11 cellular contexts compared by ENCODE assay signal in genomic region chr17:20999044-20999573, GRCh38. TPM values are rescaled to one million over a fixed set of nuclear protein-coding genes. Genes with fewer than 3 reads are reported as not detected.
DNase-seq lines count a peak whose midpoint lies in the region; ATAC-seq and TF ChIP-seq lines count a peak whose summit lies in the region.
"Had no signal": no experiment of that assay in that cellular context is flagged by ENCODE, and none has a peak within 500 bp of the region (broad histone marks: within the 10 kb centered on the region; RNA-seq: fewer than 3 reads in every experiment).

No MANE protein-coding gene starts in this region.

- ATAC-seq in activated T-cell treated with anti-CD3 and anti-CD28 coated beads, Interleukin-2, amount 50 U/mL, for 72 hours (replicated peaks in 1 of 2): no peak
- no peak for ATAC-seq in HG02840 (IDR thresholded peaks at IDR 0.05; ENCODE audit: low FRiP score, unreplicated experiment)
- ATAC-seq in HG03108 (IDR thresholded peaks at IDR 0.05; ENCODE audit: unreplicated experiment): no peak
- no peak for ATAC-seq in GM21576 (IDR thresholded peaks at IDR 0.05; ENCODE audit: unreplicated experiment)
- ATAC-seq: mucosa of descending colon had no signal

- peaks cover 46% of the 10 kb centered on the region for H3K4me1 ChIP-seq in muscle layer of colon (ENCODE audit: insufficient read depth, low read length)
- peaks cover 0 to 42% (median 28%) of the 10 kb centered on the region in 4 donors for H3K4me1 ChIP-seq in tibial artery

- no peak for DNase-seq in activated T-cell treated with anti-CD3 and anti-CD28 coated beads, Interleukin-2, amount 50 U/mL, for 72 hours
- no peak for DNase-seq in activated T-cell treated with anti-CD3 and anti-CD28 coated beads, Interleukin-2, amount 50 U/mL, for 48 hours
- DNase-seq in tibial artery: peak in 1 of 2 donors; percentile 77
- DNase-seq: Kasumi-1, mucosa of descending colon had no signal

- no peak for TF ChIP-seq CTCF in tibial artery (IDR thresholded peaks at IDR 0.05)

- H3K9me3 Mint-ChIP-seq in activated T-cell treated with anti-CD3 and anti-CD28 coated beads, Interleukin-2, amount 50 U/mL, for 72 hours: no peaks in the 10 kb centered on the region

- H3K4me3 ChIP-seq in muscle layer of colon (ENCODE audit: low read depth in 1 of 2, low read length in 2 of 2) (no peak overlapping the region), tibial artery (no peak overlapping the region)
- H3K4me3 ChIP-seq: BLaER1 treated with 17β-estradiol and CSF1 and Interleukin-3, amounts not matched to agents 10 nM and 100 nM; mucosa of descending colon had no signal

- H3K36me3 Mint-ChIP-seq in activated T-cell treated with anti-CD3 and anti-CD28 coated beads, Interleukin-2, amount 50 U/mL, for 72 hours (ENCODE audit: insufficient read depth in 2 of 2): peaks cover 0 to 7% of the 10 kb centered on the region in 2 donors

- H3K27me3 Mint-ChIP-seq in activated T-cell treated with anti-CD3 and anti-CD28 coated beads, Interleukin-2, amount 50 U/mL, for 72 hours (ENCODE audit: low read depth): no peaks in the 10 kb centered on the region

- H3K27ac Mint-ChIP-seq in activated T-cell treated with anti-CD3 and anti-CD28 coated beads, Interleukin-2, amount 50 U/mL, for 72 hours: peak overlapping the region; percentile 73

- intact Hi-C loops in tibial artery (cut with DNase I; ENCODE audit: low total_unique reads): loop anchor here (10.0 kb wide), 2 partner anchors 54 to 194 kb away; no protein-coding TSS in a partner anchor

- H3K4me3 Mint-ChIP-seq in activated T-cell treated with anti-CD3 and anti-CD28 coated beads, Interleukin-2, amount 50 U/mL, for 72 hours: no peak overlapping the region

- H3K27ac ChIP-seq in cingulate gyrus (ENCODE audit: low read depth, low read length): peak overlapping the region; percentile 70
- H3K27ac ChIP-seq in muscle layer of colon (ENCODE audit: low read depth, low read length): peak overlapping the region; percentile 27
- peak overlapping the region; percentile 38 to 53 for H3K27ac ChIP-seq in tibial artery
- H3K27ac ChIP-seq: BLaER1 treated with 17β-estradiol and CSF1 and Interleukin-3, amounts not matched to agents 10 nM and 100 nM had no signal

- no peak overlapping the region for H3K9ac ChIP-seq in muscle layer of colon (ENCODE audit: low read length)
- H3K9ac ChIP-seq: BLaER1 treated with 17β-estradiol and CSF1 and Interleukin-3, amounts not matched to agents 10 nM and 100 nM had no signal

- H3K9me3 ChIP-seq in muscle layer of colon (ENCODE audit: low read length): no peaks in the 10 kb centered on the region
- H3K9me3 ChIP-seq in tibial artery: no peaks in the 10 kb centered on the region
- H3K9me3 ChIP-seq: BLaER1 treated with 17β-estradiol and CSF1 and Interleukin-3, amounts not matched to agents 10 nM and 100 nM; mucosa of descending colon had no signal

- H3K4me1 Mint-ChIP-seq in activated T-cell treated with anti-CD3 and anti-CD28 coated beads, Interleukin-2, amount 50 U/mL, for 72 hours (ENCODE audit: low read depth): peaks cover 29% of the 10 kb centered on the region

- H3K36me3 ChIP-seq in muscle layer of colon (ENCODE audit: insufficient read depth, low read length): peaks cover 40% of the 10 kb centered on the region
- H3K36me3 ChIP-seq in tibial artery: peaks cover 28 to 44% (median 39%) of the 10 kb centered on the region in 3 donors

- H3K27me3 ChIP-seq in muscle layer of colon (ENCODE audit: control insufficient read depth in 1 of 2, insufficient read depth in 2 of 2, low read length in 2 of 2) (no peaks in the 10 kb centered on the region), tibial artery (no peaks in the 10 kb centered on the region)
- H3K27me3 ChIP-seq: BLaER1 treated with 17β-estradiol and CSF1 and Interleukin-3, amounts not matched to agents 10 nM and 100 nM had no signal

RNA-seq across cellular contexts. Expression of gene USP22, which starts 43.7 kb away (rescaled TPM):
- 100 to 1,000 TPM; 175 to 195 TPM for total RNA-seq in activated T-cell treated with anti-CD3 and anti-CD28 coated beads, Interleukin-2, amount 50 U/mL, for 72 hours
